8 cellular contexts compared by ENCODE assay signal in genomic region chr1:193558491-193559028, GRCh38.
DNase-seq lines count a peak whose midpoint lies in the region; ATAC-seq, FAIRE-seq and TF ChIP-seq lines count a peak whose summit lies in the region.

No MANE protein-coding gene starts in this region.

- H3K4me1 ChIP-seq in liver (ENCODE audit: control insufficient read depth in 4 of 4, insufficient read depth in 4 of 4, low read length in 3 of 4) (peaks cover 0 to 10% (median 1%) of the 10 kb centered on the region in 4 donors), HepG2 (ENCODE audit: insufficient read depth, low read length) (no peaks in the 10 kb centered on the region), aorta (ENCODE audit: control insufficient read depth in 1 of 2, insufficient read depth in 2 of 2, low read length in 2 of 2) (peaks cover 0 to 2% of the 10 kb centered on the region in 2 donors), HAP-1 (no peaks in the 10 kb centered on the region)

- no peaks in the 10 kb centered on the region for H3K79me2 ChIP-seq in HepG2 (ENCODE audit: insufficient read depth, low read length)

- H3K9ac ChIP-seq in liver (ENCODE audit: low read depth in 1 of 2, low read length in 2 of 2), result no peak overlapping the region
- no peak overlapping the region for H3K9ac ChIP-seq in HepG2 (ENCODE audit: insufficient read depth, low read depth, low read length)

- TF ChIP-seq EP300 in HepG2 (IDR thresholded peaks at IDR 0.05; ENCODE audit: low read depth in 2 of 2, low read length in 2 of 2) (no peak), HepG2 (CRISPR knock-in tag; IDR thresholded peaks at IDR 0.05; ENCODE audit: borderline replicate concordance) (no peak)

- H3K4me3 ChIP-seq in liver (ENCODE audit: low read depth in 1 of 3, low read length in 3 of 3), result no peak overlapping the region
- H3K4me3 ChIP-seq in HepG2 (replicated peaks in 1 of 3; ENCODE audit: insufficient read depth in 1 of 3, low read depth in 2 of 3, low read length in 3 of 3), result no peak overlapping the region
- H3K4me3 ChIP-seq in fibroblast of the aortic adventitia (ENCODE audit: low read depth, low read length), result no peak overlapping the region
- H3K4me3 ChIP-seq in aorta (ENCODE audit: low read length in 2 of 2), result no peak overlapping the region
- H3K4me3 ChIP-seq in HAP-1, result no peak overlapping the region

- CTCF ChIA-PET in HepG2 (lab: Yijun Ruan, JAX; ENCODE audit: low intra/inter-chr PET ratio, low total read pairs), result no interaction called here

- ATAC-seq in HepG2, result no peak
- peak; percentile 46 for ATAC-seq in aorta (ENCODE audit: low FRiP score)
- no peak for ATAC-seq in HG02885 (IDR thresholded peaks at IDR 0.05; ENCODE audit: poor library complexity, unreplicated experiment)

- H3K36me3 ChIP-seq in liver (ENCODE audit: control insufficient read depth in 4 of 4, insufficient read depth in 3 of 4, low read depth in 1 of 4, low read length in 3 of 4) (no peaks in the 10 kb centered on the region), HepG2 (replicated peaks in 1 of 2; ENCODE audit: control insufficient read depth in 1 of 2, insufficient read depth in 2 of 2, low read length in 2 of 2) (no peaks in the 10 kb centered on the region), aorta (ENCODE audit: control insufficient read depth in 1 of 2, insufficient read depth in 2 of 2, low read length in 1 of 2) (no peaks in the 10 kb centered on the region), HAP-1 (replicated peaks) (no peaks in the 10 kb centered on the region)

- DNase-seq in HepG2 (ENCODE audit: low spot score), result no peak
- peak; percentile 11 for DNase-seq in T1000 (lab: John Stamatoyannopoulos, UW)
- DNase-seq in fibroblast of the aortic adventitia (ENCODE audit: low read depth), result peak; percentile 74
- no peak for DNase-seq in aorta
- no peak for DNase-seq in erythroblast (lab: John Stamatoyannopoulos, UW)
- no peak for DNase-seq in HAP-1 (ENCODE audit: low spot score in 2 of 2)

- H3K27me3 ChIP-seq in liver (ENCODE audit: control insufficient read depth in 4 of 4, insufficient read depth in 4 of 4, low read length in 3 of 4), result no peaks in the 10 kb centered on the region
- H3K27me3 ChIP-seq in HepG2 (ENCODE audit: control insufficient read depth in 1 of 2, insufficient read depth in 2 of 2, low read length in 2 of 2), result no peaks in the 10 kb centered on the region
- H3K27me3 ChIP-seq in aorta (ENCODE audit: control insufficient read depth in 1 of 2, insufficient read depth in 2 of 2, low read length in 1 of 2), result no peaks in the 10 kb centered on the region
- H3K27me3 ChIP-seq in HAP-1 (ENCODE audit: low read depth), result no peaks in the 10 kb centered on the region

- WGBS in liver, result 6% methylated on average over 4 of the region's 4 CpGs
- WGBS in HepG2 (ENCODE audit: low lambda C conversion rate), result 2% methylated on average over 4 of the region's 4 CpGs
- 10 to 14% methylated on average over 4 of the region's 4 CpGs for WGBS in aorta, 2 donors

- no peaks in the 10 kb centered on the region for H4K20me1 ChIP-seq in HepG2 (ENCODE audit: insufficient read depth, low read length)

- FAIRE-seq in HepG2 (lab: Jason Lieb, UNC), result no peak

- H3K27ac ChIP-seq in liver (ENCODE audit: low read depth in 1 of 2, low read length in 2 of 2), result peak overlapping the region; percentile 47 to 58
- H3K27ac ChIP-seq in HepG2 (ENCODE audit: extremely low read length, insufficient read depth, low read length), result no peak overlapping the region
- no peak overlapping the region for H3K27ac ChIP-seq in aorta (ENCODE audit: low read depth in 1 of 2, low read length in 2 of 2)

- intact Hi-C loops in HepG2 (cut with micrococcal nuclease; ENCODE audit: unreplicated experiment), result no loop called here
- intact Hi-C loops in aorta (cut with DNase I), result no loop called here

- TF ChIP-seq POLR2A in HepG2 (IDR thresholded peaks at IDR 0.05; ENCODE audit: insufficient read depth in 1 of 2, low read depth in 2 of 2, low read length in 2 of 2) (no peak), erythroblast (IDR thresholded peaks at IDR 0.05; ENCODE audit: low read length) (no peak)

- H3K4me2 ChIP-seq in HepG2 (ENCODE audit: low read depth, low read length), result no peak overlapping the region

- H2AFZ ChIP-seq in HepG2 (ENCODE audit: low read length), result no peak overlapping the region

- BruUV-seq in HepG2 (replicated peaks; lab: Mats Ljungman, UMichigan), result no TSS peak

- in situ Hi-C loops in HepG2 (cut with HindIII; ENCODE audit: extremely low pct_ligation_motif_present, low pct_unique_long_range_greater_than_20kb), result no loop called here
- in situ Hi-C loops in HAP-1 (cut with MboI; ENCODE audit: low sequenced_read_pairs), result no loop called here

- POLR2A ChIA-PET in HepG2 (lab: Yijun Ruan, JAX), result no interaction called here

- no peak for TF ChIP-seq CTCF in liver (IDR thresholded peaks at IDR 0.05; ENCODE audit: low read depth, low read length, missing input control)
- no peak for TF ChIP-seq CTCF in HepG2 (CRISPR knock-in tag; IDR thresholded peaks at IDR 0.05)
- TF ChIP-seq CTCF in fibroblast of the aortic adventitia (IDR thresholded peaks at IDR 0.05; ENCODE audit: insufficient read depth, low read length), result no peak

- H3K9me3 ChIP-seq in liver (ENCODE audit: control insufficient read depth in 4 of 4, low read length in 3 of 4) (no peaks in the 10 kb centered on the region), HepG2 (ENCODE audit: low read length) (no peaks in the 10 kb centered on the region), aorta (ENCODE audit: control insufficient read depth, low read length) (no peaks in the 10 kb centered on the region), HAP-1 (no peaks in the 10 kb centered on the region)

- peak; percentile 34 to 61 for TF ChIP-seq RAD21 in liver (IDR thresholded peaks at IDR 0.05)
- no peak for TF ChIP-seq RAD21 in HepG2 (CRISPR knock-in tag; IDR thresholded peaks at IDR 0.05)

TF ChIP-seq in liver, 16 proteins besides CTCF, POLR2A, EP300 and RAD21 (continues in another document):
- TF ChIP-seq GABPA (IDR thresholded peaks at IDR 0.05 in 1 of 2, conservative IDR thresholded peaks at IDR 0.05 in 1 of 2) (no peak), FOXA1 (IDR thresholded peaks at IDR 0.05) (no peak), EGR1 (IDR thresholded peaks at IDR 0.05; ENCODE audit: low read depth in 2 of 2) (peak; percentile 22 to 29), YY1 (IDR thresholded peaks at IDR 0.05) (peak; percentile 36), RXRA (IDR thresholded peaks at IDR 0.05) (peak; percentile 76 to 82), REST (IDR thresholded peaks at IDR 0.05) (no peak), JUND (IDR thresholded peaks at IDR 0.05) (peak; percentile 59 to 85)

TF ChIP-seq in HepG2, 621 proteins besides CTCF, POLR2A, EP300 and RAD21 (continues in another document):
- no peak for TF ChIP-seq RXRA (CRISPR knock-in tag; IDR thresholded peaks at IDR 0.05)
- TF ChIP-seq ETV6 (CRISPR knock-in tag; conservative IDR thresholded peaks at IDR 0.05), result no peak
- no peak for TF ChIP-seq HES4 (CRISPR knock-in tag; IDR thresholded peaks at IDR 0.05; ENCODE audit: borderline replicate concordance)
- no peak for TF ChIP-seq HINFP (CRISPR knock-in tag; IDR thresholded peaks at IDR 0.05; ENCODE audit: low read depth)
- TF ChIP-seq MTF2 (CRISPR knock-in tag; IDR thresholded peaks at IDR 0.05; ENCODE audit: borderline replicate concordance), result no peak
- no peak for TF ChIP-seq ZNF83 (CRISPR knock-in tag; IDR thresholded peaks at IDR 0.05; ENCODE audit: borderline replicate concordance)
- TF ChIP-seq GFI1 (CRISPR knock-in tag; IDR thresholded peaks at IDR 0.05; ENCODE audit: borderline replicate concordance), result no peak
- TF ChIP-seq SIX1 (CRISPR knock-in tag; IDR thresholded peaks at IDR 0.05; ENCODE audit: borderline replicate concordance), result no peak
- TF ChIP-seq PRDM15 (CRISPR knock-in tag; IDR thresholded peaks at IDR 0.05), result no peak

Comparison
In these comparisons a context has a peak if more than half of its experiments do, and no peak if none do; other contexts are left out.
1. H3K27ac ChIP-seq: peak in liver (2 of 2); none in HepG2 (single experiment) and aorta (0 of 2).
2. DNase-seq: peak in T1000 (single experiment) and fibroblast of the aortic adventitia (single experiment); none in HepG2 (single experiment), aorta (0 of 2), erythroblast (0 of 2) and HAP-1 (0 of 2).